In genomic region chr15:101307048-101307896, GRCh38 we compare ENCODE assay signal across 2 cellular contexts.
TF ChIP-seq lines count a peak whose summit lies in the region.

No MANE protein-coding gene starts in this region.

TF ChIP-seq in GM12891, 5 proteins besides CTCF, POLR2A, EP300 and RAD21 (continued from another document):
- TF ChIP-seq POU2F2 (IDR thresholded peaks at IDR 0.05; ENCODE audit: low read depth, low read length) (no peak), SPI1 (IDR thresholded peaks at IDR 0.05; ENCODE audit: low read depth, low read length) (no peak)

TF ChIP-seq in K562, 482 proteins besides CTCF, POLR2A, EP300 and RAD21 (continued from another document):
- no peak for TF ChIP-seq ZNF740 (CRISPR knock-in tag; IDR thresholded peaks at IDR 0.05)
- TF ChIP-seq ZNF740 (tag; IDR thresholded peaks at IDR 0.05): no peak
- TF ChIP-seq NFATC3 (IDR thresholded peaks at IDR 0.05): no peak
- no peak for TF ChIP-seq TCFL5 (CRISPR knock-in tag; conservative IDR thresholded peaks at IDR 0.05)
- TF ChIP-seq HOXB6 (CRISPR knock-in tag; IDR thresholded peaks at IDR 0.05; ENCODE audit: borderline replicate concordance): no peak
- TF ChIP-seq CEBPG (CRISPR knock-in tag; IDR thresholded peaks at IDR 0.05): no peak
- no peak for TF ChIP-seq CEBPG (tag; conservative IDR thresholded peaks at IDR 0.05 in 1 of 2, IDR thresholded peaks at IDR 0.05 in 1 of 2)
- TF ChIP-seq ZFPM2 (CRISPR knock-in tag; IDR thresholded peaks at IDR 0.05): no peak
- TF ChIP-seq ESRRB (CRISPR knock-in tag; IDR thresholded peaks at IDR 0.05; ENCODE audit: borderline replicate concordance): no peak
- no peak for TF ChIP-seq BCOR (IDR thresholded peaks at IDR 0.05)
- no peak for TF ChIP-seq NR1H2 (CRISPR knock-in tag; IDR thresholded peaks at IDR 0.05)
- TF ChIP-seq MYC (IDR thresholded peaks at IDR 0.05; ENCODE audit: low read depth, low read length): no peak
- TF ChIP-seq MYC (CRISPR knock-in tag; IDR thresholded peaks at IDR 0.05; ENCODE audit: borderline replicate concordance, low read depth): no peak
